In the genomic region with DNA sequence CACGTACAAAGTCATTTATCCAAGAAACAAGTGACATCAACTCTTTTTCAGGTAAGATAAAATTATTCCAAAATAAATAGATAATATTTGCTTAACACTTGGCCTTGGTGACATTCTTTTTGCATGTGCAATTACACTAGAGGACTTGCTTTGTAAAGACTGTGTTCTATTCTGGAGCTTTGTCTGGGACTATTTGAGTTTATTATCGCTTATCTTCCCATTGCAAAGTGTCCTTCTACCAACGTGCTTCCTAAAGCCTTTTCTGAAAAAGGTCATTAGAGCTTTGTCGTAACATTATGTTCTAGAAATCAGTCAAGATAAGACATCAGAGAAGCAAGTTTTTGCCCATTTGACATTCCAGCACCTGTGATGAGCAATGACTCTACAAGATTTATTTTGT, we compare ENCODE assay signal across 22 cellular contexts.
A peak's percentile ranks its signal among the peaks of the same experiment; 100 is the strongest.
DNase-seq lines count a peak whose midpoint lies in the region; ATAC-seq, FAIRE-seq and TF ChIP-seq lines count a peak whose summit lies in the region.
"Had no signal": no experiment of that assay in that cellular context is flagged by ENCODE, and none has a peak within 500 bp of the region (broad histone marks: within the 10 kb centered on the region; RNA-seq: fewer than 3 reads in every experiment).

No MANE protein-coding gene starts in this region.

- FAIRE-seq in D721Med (lab: Jason Lieb, UNC) (peak; percentile 72), GM12891 (lab: Jason Lieb, UNC) (peak; percentile 31)
- FAIRE-seq: HTR-8/SVneo had no signal

- DNase-seq in D721Med (ENCODE audit: insufficient read length, low spot score) (no peak), GM12891 (ENCODE audit: insufficient read length, low spot score) (no peak), adrenal gland (peak in 1 of 7 donors; percentile 19), right lobe of liver (no peak), RPMI8226 (no peak)
- DNase-seq in stimulated activated CD4-positive, alpha-beta T cell treated with anti-CD3 and anti-CD28 coated beads, Interleukin-15, amount 100 ng/mL, for 24 hours, result no peak
- DNase-seq: ACHN; C1 segment of cervical spinal cord; CD8-positive, alpha-beta memory T cell; DND-41; HCEC 1CT; Karpas-422; MG63; NCI-H1048; NCI-H1436 treated with DMSO at 0.1 percent for 48 hours; NCI-H82; PC-3; SJCRH30 had no signal

- whole genome bisulfite sequencing in adrenal gland, 4 donors, result 39 to 52% (median 49%) methylated on average over 4 of the region's 4 CpGs
- WGBS in right lobe of liver (ENCODE audit: insufficient coverage, low coverage, low lambda C conversion rate, missing lambda C conversion rate), result 25% methylated on average over 4 of the region's 4 CpGs

- no peak for TF ChIP-seq CTCF in D721Med (IDR thresholded peaks at IDR 0.05; ENCODE audit: insufficient read depth, missing control alignments)
- TF ChIP-seq CTCF in adrenal gland (IDR thresholded peaks at IDR 0.05), result no peak
- TF ChIP-seq CTCF in right lobe of liver (IDR thresholded peaks at IDR 0.05), result no peak

- intact Hi-C loops in adrenal gland (cut with DNase I) (no loop called here), right lobe of liver (cut with DNase I) (no loop called here)

- H3K36me3 ChIP-seq in adrenal gland (replicated peaks in 1 of 2) (no peaks in the 10 kb centered on the region), right lobe of liver (no peaks in the 10 kb centered on the region)
- H3K36me3 ChIP-seq: MG63, SJCRH30 had no signal

- H3K4me1 ChIP-seq in adrenal gland (replicated peaks in 1 of 2) (peaks cover 19 to 66% of the 10 kb centered on the region in 2 donors), right lobe of liver (peaks cover 0 to 64% (median 23%) of the 10 kb centered on the region in 4 donors)

- ATAC-seq in right lobe of liver (peak; percentile 65 to 72 (median 68)), GM21576 (IDR thresholded peaks at IDR 0.05; ENCODE audit: unreplicated experiment) (no peak)
- ATAC-seq: GM23338, PC-3 had no signal

- H3K4me3 ChIP-seq in adrenal gland, result no peak overlapping the region
- no peak overlapping the region for H3K4me3 ChIP-seq in right lobe of liver
- H3K4me3 ChIP-seq: GM23338, MG63, SJCRH30 had no signal

- peak overlapping the region in 3 of 5 donors; percentile 1 to 33 (median 4) for H3K27ac ChIP-seq in adrenal gland
- H3K27ac ChIP-seq in right lobe of liver, result peak overlapping the region in 1 of 3 donors; percentile 39
- H3K27ac ChIP-seq: RWPE1, SJCRH30 had no signal

- H3K9me3 ChIP-seq in adrenal gland (replicated peaks in 1 of 3) (no peaks in the 10 kb centered on the region), right lobe of liver (no peaks in the 10 kb centered on the region)
- H3K9me3 ChIP-seq: MG63, SJCRH30 had no signal

- H3K27me3 ChIP-seq in adrenal gland (no peaks in the 10 kb centered on the region), right lobe of liver (no peaks in the 10 kb centered on the region)
- H3K27me3 ChIP-seq: SJCRH30 had no signal

- TF ChIP-seq POLR2A in GM12891 (IDR thresholded peaks at IDR 0.05; ENCODE audit: low read depth, low read length) (no peak), adrenal gland (IDR thresholded peaks at IDR 0.05) (peak in 1 of 2 donors; percentile 12), right lobe of liver (IDR thresholded peaks at IDR 0.05) (no peak)

TF ChIP-seq in GM12891, 5 proteins besides CTCF, POLR2A, EP300 and RAD21:
- TF ChIP-seq SPI1 (IDR thresholded peaks at IDR 0.05; ENCODE audit: low read depth, low read length) (no peak), PAX5 (IDR thresholded peaks at IDR 0.05; ENCODE audit: insufficient read depth, low read length, severe bottlenecking) (no peak), TAF1 (IDR thresholded peaks at IDR 0.05; ENCODE audit: low read depth, low read length) (no peak), POU2F2 (IDR thresholded peaks at IDR 0.05; ENCODE audit: low read depth, low read length) (no peak), POLR2AphosphoS5 (IDR thresholded peaks at IDR 0.05; ENCODE audit: low read depth, low read length) (no peak)
TF ChIP-seq in GM12891: peak in this region for 0.
